In the genomic region with DNA sequence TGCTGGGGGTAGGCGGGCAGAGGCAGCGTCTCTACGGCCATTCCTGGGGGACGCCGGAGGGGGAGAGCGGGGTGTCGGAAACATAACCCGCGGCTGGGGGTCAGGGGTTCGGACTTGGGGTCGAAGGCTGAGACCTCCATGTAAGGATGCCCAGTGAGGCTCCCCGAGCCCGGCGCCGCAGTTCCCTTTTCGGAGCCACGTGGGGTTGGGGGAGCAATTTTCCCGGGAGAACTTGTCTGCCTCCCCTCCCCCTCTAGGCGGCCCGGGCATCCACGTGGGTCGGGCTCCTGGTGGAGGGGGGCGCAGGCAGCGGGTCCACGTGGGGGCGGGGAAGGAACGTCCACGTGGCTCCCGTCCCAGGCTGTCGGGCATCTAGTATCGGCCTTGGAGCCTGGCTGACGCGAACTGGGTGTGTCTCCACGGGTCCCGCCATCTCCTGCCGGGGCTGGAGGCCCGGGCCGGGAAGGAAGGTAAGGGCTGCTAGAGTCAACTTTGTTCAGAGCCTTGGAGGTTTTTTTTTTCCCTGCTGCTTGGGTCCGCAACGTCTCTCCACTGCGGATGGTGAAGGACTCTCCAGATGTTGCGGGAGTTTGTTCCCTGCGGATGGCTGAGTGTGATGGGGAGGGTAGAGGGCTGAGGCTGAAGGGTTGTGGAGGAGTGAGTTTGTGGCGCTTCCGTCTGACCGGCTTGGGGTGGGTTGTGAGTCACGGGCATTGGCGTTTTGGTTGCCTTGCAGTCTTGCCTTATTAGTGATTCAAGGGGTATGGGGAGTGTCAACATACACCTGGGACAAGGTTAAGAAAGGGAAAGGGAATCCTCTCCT, we compare ENCODE assay signal across 8 cellular contexts. TPM values are rescaled to one million over a fixed set of nuclear protein-coding genes. Genes with fewer than 3 reads are reported as not detected.
A peak's percentile ranks its signal among the peaks of the same experiment; 100 is the strongest.
DNase-seq lines count a peak whose midpoint lies in the region; ATAC-seq and TF ChIP-seq lines count a peak whose summit lies in the region.

No MANE protein-coding gene starts in this region.

- peaks cover 14% of the 10 kb centered on the region; the same call in 1 of the 2 replicates for H4K20me1 ChIP-seq in GM23248 (ENCODE audit: insufficient read depth)

- no peak for TF ChIP-seq CTCF in BJ (IDR thresholded peaks at IDR 0.05; ENCODE audit: insufficient read depth, low read depth, low read length)

- no peak for ATAC-seq in GM21381 (IDR thresholded peaks at IDR 0.05; ENCODE audit: unreplicated experiment)

- H3K9me2 ChIP-seq in GM23248 (ENCODE audit: insufficient read depth), result no peaks in the 10 kb centered on the region

- peaks cover 25% of the 10 kb centered on the region for H3F3A ChIP-seq in GM23248 (ENCODE audit: insufficient read depth)

- in situ Hi-C loops in GM23248 (cut with MboI), result no loop called here

- DNase-seq in BJ (ENCODE audit: low read depth), result no peak
- peak; percentile 88 for DNase-seq in GM23248
- peak; percentile 26 for DNase-seq in NCI-H446 treated with DMSO at 0.1 percent for 48 hours (lab: John Stamatoyannopoulos, UW)
- DNase-seq in activated CD8-positive, alpha-beta memory T cell treated with anti-CD3 and anti-CD28 coated beads, Interleukin-2, amount 50 U/mL, for 48 hours, result peak; percentile 87
- DNase-seq in mucosa of gallbladder (ENCODE audit: low spot score), result peak; percentile 58
- peak; percentile 54 for DNase-seq in stimulated activated CD8-positive, alpha-beta memory T cell treated with anti-CD3 and anti-CD28 coated beads, Interleukin-7, amount 100 ng/mL, for 24 hours (ENCODE audit: low read depth)

- H3K4me1 ChIP-seq in GM23248 (ENCODE audit: insufficient read depth) (peaks cover 20% of the 10 kb centered on the region), esophagus (ENCODE audit: control insufficient read depth in 2 of 2, insufficient read depth in 2 of 2, low read length in 1 of 2) (peaks cover 4 to 12% of the 10 kb centered on the region in 2 donors)

- H2AFZ ChIP-seq in GM23248, result peak overlapping the region; percentile 86; the same call in 1 of the 2 replicates

- H3K9me3 ChIP-seq in GM23248 (ENCODE audit: low read depth), result no peaks in the 10 kb centered on the region
- H3K9me3 ChIP-seq in esophagus (ENCODE audit: control insufficient read depth in 2 of 2, insufficient read depth in 1 of 2, low read depth in 1 of 2, low read length in 1 of 2), result no peaks in the 10 kb centered on the region

- POLR2A ChIA-PET in BJ (lab: Charles Lee), result no interaction called here

- H3K27me3 ChIP-seq in BJ (ENCODE audit: control insufficient read depth, insufficient read depth, low read length) (no peaks in the 10 kb centered on the region), GM23248 (replicated peaks; ENCODE audit: insufficient read depth) (no peaks in the 10 kb centered on the region), esophagus (ENCODE audit: control insufficient read depth in 1 of 2, insufficient read depth in 2 of 2, low read length in 2 of 2) (no peaks in the 10 kb centered on the region)

- peak overlapping the region; percentile 89 for H3K27ac ChIP-seq in GM23248
- H3K27ac ChIP-seq in esophagus (ENCODE audit: low read depth in 2 of 2, low read length in 1 of 2), result peak overlapping the region; percentile 88 to 89

- peaks cover 8% of the 10 kb centered on the region for H3K36me3 ChIP-seq in BJ (ENCODE audit: control insufficient read depth, insufficient read depth, low read length)
- peaks cover 7% of the 10 kb centered on the region; the same call in 1 of the 2 replicates for H3K36me3 ChIP-seq in GM23248 (ENCODE audit: low read depth)
- peaks cover 7% of the 10 kb centered on the region in 2 donors for H3K36me3 ChIP-seq in esophagus (ENCODE audit: control insufficient read depth in 2 of 2, insufficient read depth in 2 of 2, low read length in 1 of 2)

- H3K9ac ChIP-seq in GM23248, result peak overlapping the region; percentile 96

- peak overlapping the region; percentile 88 for H3K4me2 ChIP-seq in GM23248 (ENCODE audit: unreplicated experiment)

- CTCF ChIA-PET in BJ (lab: Yijun Ruan, JAX), result interaction anchor here (1.4 kb wide), 1 partner anchor 20 kb away, joined by 3 read pairs; no protein-coding TSS in a partner anchor

- H3K4me3 ChIP-seq in BJ (ENCODE audit: low read depth, low read length), result peak overlapping the region; percentile 96
- peak overlapping the region; percentile 92 for H3K4me3 ChIP-seq in GM23248
- H3K4me3 ChIP-seq in esophagus (ENCODE audit: low read depth in 1 of 2, low read length in 2 of 2), result peak overlapping the region; percentile 73 to 81

- WGBS in GM23248 (ENCODE audit: low coverage in 1 of 2, low lambda C conversion rate in 2 of 2, missing lambda C conversion rate in 2 of 2), 2 experiments, result 0 to 1% methylated on average over 26 to 39 of the region's 48 CpGs
- whole genome bisulfite sequencing in esophagus, 2 donors, result 0% methylated on average over 40 to 48 of the region's 48 CpGs

- peaks cover 58% of the 10 kb centered on the region for H3K79me2 ChIP-seq in GM23248 (ENCODE audit: insufficient read depth)

RNA-seq across cellular contexts. Expression of a gene that starts 0.7 kb away (rescaled TPM):
- polyA plus RNA-seq in BJ (2011; rRNA removed), result 11.0 and 17.3 TPM in 2 replicates
- 25.6 and 28.5 TPM in 2 replicates for polyA minus RNA-seq in BJ (2011; rRNA and poly(A)+ RNA removed)
- total RNA-seq in GM23248 (2014; rRNA removed; shearing (Covaris generic)), result 16.4 and 25.3 TPM in 2 replicates
- 19.5 and 22.6 TPM in 2 replicates for polyA plus RNA-seq in GM23248 (2016; fragmentation: Nextera tagmentation; extraction: Ambion mirVana)
- 10 to 100 TPM; 23.4 TPM for polyA plus RNA-seq in esophagus
- 20.8 TPM for total RNA-seq in mucosa of gallbladder

RNA-seq across cellular contexts. Expression of a gene that starts 13.4 kb away (rescaled TPM):
- 85.3 and 115 TPM in 2 replicates for polyA plus RNA-seq in BJ (2011; rRNA removed)
- polyA minus RNA-seq in BJ (2011; rRNA and poly(A)+ RNA removed), result 112 and 166 TPM in 2 replicates
- 28.1 and 30.5 TPM in 2 replicates for total RNA-seq in GM23248 (2014; rRNA removed; shearing (Covaris generic))
- polyA plus RNA-seq in GM23248 (2016; fragmentation: Nextera tagmentation; extraction: Ambion mirVana), result 4.8 and 5.0 TPM in 2 replicates
- polyA plus RNA-seq in esophagus, result 10 to 100 TPM; 29.8 to 36.5 TPM
- 77.8 TPM for total RNA-seq in mucosa of gallbladder

RNA-seq across cellular contexts. Expression of a gene that starts 18.6 kb away (rescaled TPM):
- 47.5 and 49.2 TPM in 2 replicates for polyA plus RNA-seq in BJ (2011; rRNA removed)
- 12.9 and 19.3 TPM in 2 replicates for polyA minus RNA-seq in BJ (2011; rRNA and poly(A)+ RNA removed)
- total RNA-seq in GM23248 (2014; rRNA removed; shearing (Covaris generic)), result 30.7 and 31.9 TPM in 2 replicates
- polyA plus RNA-seq in GM23248 (2016; fragmentation: Nextera tagmentation; extraction: Ambion mirVana), result 42.5 and 43.4 TPM in 2 replicates
- polyA plus RNA-seq in esophagus, result 10 to 100 TPM; 25.4 to 46.5 TPM
- total RNA-seq in mucosa of gallbladder, result 37.8 TPM
